In the genomic region with DNA sequence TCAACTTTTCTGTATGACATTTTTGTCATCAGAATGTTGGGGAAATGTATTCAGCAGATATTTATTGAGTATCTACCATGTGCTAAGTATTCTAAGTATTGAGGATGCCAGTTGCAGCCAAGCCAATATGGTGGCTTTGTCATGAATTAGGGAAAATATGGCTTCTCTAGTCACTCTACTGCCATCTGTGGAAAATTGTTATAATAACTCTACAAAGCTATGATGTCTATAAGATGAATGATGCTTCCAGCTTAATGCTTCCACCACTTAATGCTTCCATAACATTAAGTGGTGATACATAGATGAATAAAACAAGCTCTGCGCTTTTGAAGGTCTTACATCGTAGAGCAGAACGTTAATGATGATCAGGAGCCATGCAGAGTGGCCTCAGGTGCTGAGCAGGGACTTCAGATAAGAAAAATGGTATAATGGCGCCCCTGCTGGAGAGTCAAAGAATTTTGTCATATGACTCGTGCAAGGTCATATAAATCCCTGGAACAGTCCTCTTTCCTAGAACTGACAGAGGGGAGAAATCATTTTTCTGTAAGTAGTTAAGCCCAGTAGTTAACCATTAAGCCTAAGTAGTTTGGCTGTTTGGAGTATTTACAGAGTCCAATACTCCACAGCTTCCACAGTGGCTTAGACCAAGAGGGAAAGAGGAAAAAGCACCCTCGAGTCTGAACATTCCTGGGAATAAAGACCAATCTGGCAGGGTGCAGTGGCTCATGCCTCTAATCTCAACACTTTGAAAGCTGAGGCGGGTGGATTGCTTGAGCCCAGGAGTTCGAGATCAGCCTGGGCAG, we compare ENCODE assay signal across 1 cellular context.
TF ChIP-seq lines count a peak whose summit lies in the region.

No MANE protein-coding gene starts in this region.

TF ChIP-seq in H1, 55 proteins besides CTCF, POLR2A, EP300 and RAD21:
- TF ChIP-seq, protein P1, sequence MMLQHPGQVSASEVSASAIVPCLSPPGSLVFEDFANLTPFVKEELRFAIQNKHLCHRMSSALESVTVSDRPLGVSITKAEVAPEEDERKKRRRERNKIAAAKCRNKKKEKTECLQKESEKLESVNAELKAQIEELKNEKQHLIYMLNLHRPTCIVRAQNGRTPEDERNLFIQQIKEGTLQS (IDR thresholded peaks at IDR 0.05; ENCODE audit: insufficient read depth, low read depth, low read length) = 0 out of 2 replicates have a peak, but pooled peaks have one; percentile 8
- TF ChIP-seq, protein P2, sequence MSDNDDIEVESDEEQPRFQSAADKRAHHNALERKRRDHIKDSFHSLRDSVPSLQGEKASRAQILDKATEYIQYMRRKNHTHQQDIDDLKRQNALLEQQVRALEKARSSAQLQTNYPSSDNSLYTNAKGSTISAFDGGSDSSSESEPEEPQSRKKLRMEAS (IDR thresholded peaks at IDR 0.05) = no peak
- TF ChIP-seq YY1 (IDR thresholded peaks at IDR 0.05; ENCODE audit: low read depth, low read length) = peak; percentile 44; the same call in 1 of the 2 replicates
